ENCODE assay signal across 8 cellular contexts in the genomic region with DNA sequence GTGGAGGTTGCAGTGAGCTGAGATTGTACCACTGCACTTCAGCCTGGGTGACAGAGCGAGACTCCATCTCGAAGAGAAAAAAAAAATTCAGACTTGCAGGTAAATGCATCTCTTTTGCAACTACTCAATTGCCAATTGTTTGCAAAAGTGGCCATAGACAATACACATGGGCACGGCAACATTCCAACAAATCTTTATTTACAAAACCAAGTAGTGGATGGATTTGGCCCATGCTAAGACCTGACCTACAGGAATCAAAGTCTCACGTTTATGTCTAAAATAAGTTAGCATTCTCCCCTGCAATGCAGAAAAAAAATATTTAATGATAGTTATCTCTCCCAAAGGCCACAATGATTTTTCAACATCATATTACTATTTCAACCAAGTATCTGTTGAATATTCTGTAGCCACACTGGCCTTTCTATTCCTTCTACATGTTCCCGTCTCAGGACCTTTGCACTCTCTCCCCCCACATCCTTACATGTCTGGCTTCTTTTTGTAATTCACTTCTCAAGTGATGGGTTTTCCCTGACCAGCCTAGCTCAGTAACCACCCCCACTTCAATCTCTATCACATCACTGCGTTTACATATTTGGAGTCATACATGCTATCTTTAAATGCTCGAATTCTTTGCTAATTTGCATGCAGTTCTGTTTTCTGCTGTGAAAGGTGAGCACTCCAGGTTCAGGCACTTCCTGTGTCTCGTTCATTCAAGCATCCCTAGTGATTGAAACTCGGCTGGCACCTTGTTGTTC. TPM values are rescaled to one million over a fixed set of nuclear protein-coding genes. Genes with fewer than 3 reads are reported as not detected.
DNase-seq lines count a peak whose midpoint lies in the region; ATAC-seq and TF ChIP-seq lines count a peak whose summit lies in the region.

No MANE protein-coding gene starts in this region.

- no peak for TF ChIP-seq EP300 in stomach (IDR thresholded peaks at IDR 0.05)

- DNase-seq in activated T-cell treated with anti-CD3 and anti-CD28 coated beads, Interleukin-2, amount 50 U/mL, for 4 hours, result no peak
- no peak for DNase-seq in activated T-cell treated with anti-CD3 and anti-CD28 coated beads, Interleukin-2, amount 50 U/mL, for 1 hour
- peak; percentile 25 to 30 for DNase-seq in activated T-cell treated with anti-CD3 and anti-CD28 coated beads, Interleukin-2, amount 50 U/mL, for 48 hours
- no peak for DNase-seq in stomach
- no peak for DNase-seq in NCI-H2107 treated with DMSO at 0.1 percent for 48 hours (lab: John Stamatoyannopoulos, UW; ENCODE audit: unreplicated experiment)
- no peak for DNase-seq in left cardiac atrium
- no peak for DNase-seq in SW 1271 (lab: John Stamatoyannopoulos, UW)

- no peak for TF ChIP-seq POLR2A in stomach (IDR thresholded peaks at IDR 0.05)

- H3K9me3 Mint-ChIP-seq in activated T-cell treated with anti-CD3 and anti-CD28 coated beads, Interleukin-2, amount 50 U/mL, for 4 hours, result no peaks in the 10 kb centered on the region

- H3K4me3 Mint-ChIP-seq in activated T-cell treated with anti-CD3 and anti-CD28 coated beads, Interleukin-2, amount 50 U/mL, for 4 hours, result peak overlapping the region; percentile 8

- no peak overlapping the region for H3K4me3 ChIP-seq in stomach

- peaks cover 29% of the 10 kb centered on the region for H3K36me3 Mint-ChIP-seq in activated T-cell treated with anti-CD3 and anti-CD28 coated beads, Interleukin-2, amount 50 U/mL, for 4 hours (ENCODE audit: insufficient read depth)

- TF ChIP-seq CTCF in stomach (IDR thresholded peaks at IDR 0.05), result no peak

- WGBS in stomach, 5 donors, result 58 to 68% (median 60%) methylated on average over 9 of the region's 9 CpGs

- peaks cover 6 to 48% (median 24%) of the 10 kb centered on the region in 4 donors for H3K4me1 ChIP-seq in stomach

- H3K27me3 ChIP-seq in stomach, result no peaks in the 10 kb centered on the region

- ATAC-seq in activated T-cell treated with anti-CD3 and anti-CD28 coated beads, Interleukin-2, amount 50 U/mL, for 4 hours, result peak; percentile 56 to 69
- ATAC-seq in HG02970 (IDR thresholded peaks at IDR 0.05; ENCODE audit: low FRiP score, unreplicated experiment), result peak; percentile 57
- no peak for ATAC-seq in left cardiac atrium

- H3K27me3 Mint-ChIP-seq in activated T-cell treated with anti-CD3 and anti-CD28 coated beads, Interleukin-2, amount 50 U/mL, for 4 hours (ENCODE audit: low read depth), result no peaks in the 10 kb centered on the region

- H3K4me1 Mint-ChIP-seq in activated T-cell treated with anti-CD3 and anti-CD28 coated beads, Interleukin-2, amount 50 U/mL, for 4 hours (ENCODE audit: low read depth), result peaks cover 83% of the 10 kb centered on the region

- H3K27ac ChIP-seq in stomach, result peak overlapping the region in 3 of 5 donors; percentile 83 to 85 (median 84)

- intact Hi-C loops in stomach (cut with DNase I; ENCODE audit: low total_unique reads), result no loop called here
- intact Hi-C loops in left cardiac atrium (cut with DNase I), result no loop called here

- peaks cover 0 to 6% (median 3%) of the 10 kb centered on the region in 4 donors for H3K36me3 ChIP-seq in stomach

- H3K9me3 ChIP-seq in stomach, result no peaks in the 10 kb centered on the region

RNA-seq across cellular contexts. Expression of gene FNBP1, which starts 54.2 kb away (rescaled TPM):
- 100 to 1,000 TPM; 156 to 174 (median 163) TPM for total RNA-seq in activated T-cell treated with anti-CD3 and anti-CD28 coated beads, Interleukin-2, amount 50 U/mL, for 4 hours
- total RNA-seq in stomach, result 100 to 1,000 TPM in 1 of 5 donors, 10 to 100 TPM in 4; 52.7 to 129 (median 69.6) TPM
- 10 to 100 TPM in 2 of 3 donors, 1 to 10 TPM in 1; 9.0 to 19.7 (median 10.4) TPM for polyA plus RNA-seq in stomach
- total RNA-seq in left cardiac atrium, result 10 to 100 TPM; 27.7 to 29.0 TPM

Comparison
In these comparisons a context has a peak if more than half of its experiments do, and no peak if none do; other contexts are left out.
1. DNase-seq: peak in activated T-cell treated with anti-CD3 and anti-CD28 coated beads, Interleukin-2, amount 50 U/mL, for 48 hours (2 of 2); none in activated T-cell treated with anti-CD3 and anti-CD28 coated beads, Interleukin-2, amount 50 U/mL, for 4 hours (single experiment), activated T-cell treated with anti-CD3 and anti-CD28 coated beads, Interleukin-2, amount 50 U/mL, for 1 hour (single experiment), stomach (single experiment), NCI-H2107 treated with DMSO at 0.1 percent for 48 hours (single experiment), left cardiac atrium (single experiment) and SW 1271 (0 of 2).
2. ATAC-seq: peak in activated T-cell treated with anti-CD3 and anti-CD28 coated beads, Interleukin-2, amount 50 U/mL, for 4 hours (2 of 2) and HG02970 (single experiment); none in left cardiac atrium (0 of 2).